In genomic region chr17:59707182-59707970, GRCh38 we compare ENCODE assay signal across 8 cellular contexts. TPM values are rescaled to one million over a fixed set of nuclear protein-coding genes. Genes with fewer than 3 reads are reported as not detected.
DNase-seq lines count a peak whose midpoint lies in the region; ATAC-seq, FAIRE-seq and TF ChIP-seq lines count a peak whose summit lies in the region.

PTRH2 (minus strand) TSS chr17:59707430; CDS start chr17:59697978, 9,452 bp downstream.
VMP1 (plus strand) TSS chr17:59707654; CDS start chr17:59731447, 23,793 bp downstream.

- POLR2A ChIA-PET in T-cell (lab: Charles Lee) = interaction anchor here (0.5 to 0.6 kb wide), 2 partner anchors 151 to 184 kb away, joined by 3 read pairs; no protein-coding TSS in a partner anchor

- H3K27me3 Mint-ChIP-seq in T-cell = no peaks in the 10 kb centered on the region
- no peaks in the 10 kb centered on the region for H3K27me3 Mint-ChIP-seq in type B pancreatic cell

- H3K4me3 Mint-ChIP-seq in T-cell (peak within 1 kb of the TSS; percentile 96 to 97 (median 96)), type B pancreatic cell (peak within 1 kb of the TSS; percentile 97)

- H3K4me1 Mint-ChIP-seq in T-cell (peaks cover 67 to 93% (median 79%) of the 10 kb centered on the region in 3 donors), type B pancreatic cell (ENCODE audit: unreplicated experiment) (peaks cover 26% of the 10 kb centered on the region)

- CTCF ChIA-PET in T-cell (lab: Charles Lee) = interaction anchor here (0.5 to 3.1 kb wide), 6 partner anchors 36 to 937 kb away, joined by 3 to 15 read pairs (median 4); no protein-coding TSS in a partner anchor

- peak; percentile 99 for TF ChIP-seq POLR2A in GM12891 (IDR thresholded peaks at IDR 0.05; ENCODE audit: low read depth, low read length)

- peak; percentile 91 for FAIRE-seq in GM12891 (lab: Jason Lieb, UNC)

- ATAC-seq in HG02840 (IDR thresholded peaks at IDR 0.05; ENCODE audit: low FRiP score, unreplicated experiment) = peak; percentile 95
- ATAC-seq in T-cell (replicated peaks in 1 of 4) = peak; percentile 91 to 92 (median 92)

- TF ChIP-seq CTCF in type B pancreatic cell (conservative IDR thresholded peaks at IDR 0.05) = no peak

- WGBS in adipose tissue, 3 donors = 0 to 1% (median 0%) methylated on average over 45 of the region's 45 CpGs

- H3K9me3 Mint-ChIP-seq in T-cell (no peaks in the 10 kb centered on the region), type B pancreatic cell (no peaks in the 10 kb centered on the region)

- H3K36me3 Mint-ChIP-seq in T-cell (peaks cover 11% of the 10 kb centered on the region), type B pancreatic cell (peaks cover 6% of the 10 kb centered on the region)

- intact Hi-C loops in cardiac septum (cut with DNase I) = loop anchor here (2.0 to 10.0 kb wide), 2 partner anchors 89 to 1193 kb away; partner anchors contain the start of genes CLTC and MTMR4

- peak within 1 kb of the TSS; percentile 70 for H3K27ac ChIP-seq in adipose tissue (ENCODE audit: low read depth, low read length)

- H3K27ac Mint-ChIP-seq in T-cell (peak within 1 kb of the TSS; percentile 97 to 100), type B pancreatic cell (peak within 1 kb of the TSS; percentile 96)

- peak; percentile 85 for DNase-seq in GM12891 (ENCODE audit: insufficient read length, low spot score)
- DNase-seq in NCI-H1436 treated with DMSO at 0.1 percent for 48 hours (lab: John Stamatoyannopoulos, UW) = peak; percentile 99
- DNase-seq in T-cell = peak; percentile 68 to 93 (median 86)
- DNase-seq in cardiac septum (ENCODE audit: low spot score) = peak; percentile 99
- DNase-seq in pons (ENCODE audit: low spot score) = peak; percentile 100
- peak; percentile 96 for DNase-seq in type B pancreatic cell (ENCODE audit: extremely low spot score, unreplicated experiment)

TF ChIP-seq in GM12891, 5 proteins besides CTCF, POLR2A, EP300 and RAD21:
- TF ChIP-seq POLR2AphosphoS5 (IDR thresholded peaks at IDR 0.05; ENCODE audit: low read depth, low read length) (peak; percentile 98), PAX5 (IDR thresholded peaks at IDR 0.05; ENCODE audit: insufficient read depth, low read length, severe bottlenecking) (no peak), TAF1 (IDR thresholded peaks at IDR 0.05; ENCODE audit: low read depth, low read length) (peak; percentile 92), POU2F2 (IDR thresholded peaks at IDR 0.05; ENCODE audit: low read depth, low read length) (peak; percentile 80), SPI1 (IDR thresholded peaks at IDR 0.05; ENCODE audit: low read depth, low read length) (no peak)

RNA-seq across cellular contexts. Expression of gene PTRH2, which starts in this region (rescaled TPM):
- 46.2 TPM for polyA plus RNA-seq in GM12891 (2012; ENCODE audit: low read depth, missing spikeins)
- 10 to 100 TPM in 3 of 5 donors, 1 to 10 TPM in 2; 5.4 to 18.8 (median 15.3) TPM for total RNA-seq in T-cell
- 10 to 100 TPM; 12.8 to 35.4 (median 24.0) TPM for polyA plus RNA-seq in adipose tissue
- total RNA-seq in cardiac septum = 9.7 TPM
- total RNA-seq in type B pancreatic cell (ENCODE audit: low replicate concordance) = 23.1 and 25.9 TPM in 2 replicates

RNA-seq across cellular contexts. Expression of gene VMP1, which starts in this region (rescaled TPM):
- 66.9 TPM for polyA plus RNA-seq in GM12891 (2012; ENCODE audit: low read depth, missing spikeins)
- total RNA-seq in T-cell (100 to 1,000 TPM in 2 of 5 donors, 10 to 100 TPM in 3; 93.7 to 104 (median 97.6) TPM), cardiac septum (82.8 TPM), type B pancreatic cell (ENCODE audit: low replicate concordance) (124 and 157 TPM in 2 replicates)
- polyA plus RNA-seq in adipose tissue = 100 to 1,000 TPM in 1 of 3 donors, 10 to 100 TPM in 2; 53.2 to 143 (median 55.5) TPM

Comparison
In these comparisons a context has a peak if more than half of its experiments do, and no peak if none do; other contexts are left out.
1. Peak in every context shown above with its lines: DNase-seq, ATAC-seq and H3K27ac ChIP-seq.